ENCODE assay signal across 1 cellular context in genomic region chr12:60980558-60980957, GRCh38.
TF ChIP-seq lines count a peak whose summit lies in the region.

No MANE protein-coding gene starts in this region.

TF ChIP-seq in WTC11, 78 proteins besides CTCF, POLR2A, EP300 and RAD21 (continued from another document):
- TF ChIP-seq, protein P1, sequence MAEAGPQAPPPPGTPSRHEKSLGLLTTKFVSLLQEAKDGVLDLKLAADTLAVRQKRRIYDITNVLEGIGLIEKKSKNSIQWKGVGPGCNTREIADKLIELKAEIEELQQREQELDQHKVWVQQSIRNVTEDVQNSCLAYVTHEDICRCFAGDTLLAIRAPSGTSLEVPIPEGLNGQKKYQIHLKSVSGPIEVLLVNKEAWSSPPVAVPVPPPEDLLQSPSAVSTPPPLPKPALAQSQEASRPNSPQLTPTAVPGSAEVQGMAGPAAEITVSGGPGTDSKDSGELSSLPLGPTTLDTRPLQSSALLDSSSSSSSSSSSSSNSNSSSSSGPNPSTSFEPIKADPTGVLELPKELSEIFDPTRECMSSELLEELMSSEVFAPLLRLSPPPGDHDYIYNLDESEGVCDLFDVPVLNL (CRISPR knock-in tag; IDR thresholded peaks at IDR 0.05; ENCODE audit: borderline replicate concordance, low read depth) = no peak
- TF ChIP-seq ZNF423 (CRISPR knock-in tag; IDR thresholded peaks at IDR 0.05) (no peak), ZSCAN18 (CRISPR knock-in tag; IDR thresholded peaks at IDR 0.05) (no peak), RELA (CRISPR knock-in tag; IDR thresholded peaks at IDR 0.05; ENCODE audit: borderline replicate concordance) (no peak), TEAD1 (CRISPR knock-in tag; IDR thresholded peaks at IDR 0.05) (no peak), HMGA2 (CRISPR knock-in tag; IDR thresholded peaks at IDR 0.05) (no peak), FOXK1 (CRISPR knock-in tag; IDR thresholded peaks at IDR 0.05) (no peak), CDX4 (CRISPR knock-in tag; IDR thresholded peaks at IDR 0.05; ENCODE audit: borderline replicate concordance) (no peak), TCF7 (CRISPR knock-in tag; IDR thresholded peaks at IDR 0.05; ENCODE audit: low read depth) (no peak), ZBTB21 (CRISPR knock-in tag; IDR thresholded peaks at IDR 0.05; ENCODE audit: borderline replicate concordance) (no peak), ZNF219 (CRISPR knock-in tag; IDR thresholded peaks at IDR 0.05; ENCODE audit: borderline replicate concordance) (no peak)
- TF ChIP-seq, protein P2, sequence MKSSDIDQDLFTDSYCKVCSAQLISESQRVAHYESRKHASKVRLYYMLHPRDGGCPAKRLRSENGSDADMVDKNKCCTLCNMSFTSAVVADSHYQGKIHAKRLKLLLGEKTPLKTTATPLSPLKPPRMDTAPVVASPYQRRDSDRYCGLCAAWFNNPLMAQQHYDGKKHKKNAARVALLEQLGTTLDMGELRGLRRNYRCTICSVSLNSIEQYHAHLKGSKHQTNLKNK (CRISPR knock-in tag; IDR thresholded peaks at IDR 0.05) = no peak
- TF ChIP-seq, protein P3, sequence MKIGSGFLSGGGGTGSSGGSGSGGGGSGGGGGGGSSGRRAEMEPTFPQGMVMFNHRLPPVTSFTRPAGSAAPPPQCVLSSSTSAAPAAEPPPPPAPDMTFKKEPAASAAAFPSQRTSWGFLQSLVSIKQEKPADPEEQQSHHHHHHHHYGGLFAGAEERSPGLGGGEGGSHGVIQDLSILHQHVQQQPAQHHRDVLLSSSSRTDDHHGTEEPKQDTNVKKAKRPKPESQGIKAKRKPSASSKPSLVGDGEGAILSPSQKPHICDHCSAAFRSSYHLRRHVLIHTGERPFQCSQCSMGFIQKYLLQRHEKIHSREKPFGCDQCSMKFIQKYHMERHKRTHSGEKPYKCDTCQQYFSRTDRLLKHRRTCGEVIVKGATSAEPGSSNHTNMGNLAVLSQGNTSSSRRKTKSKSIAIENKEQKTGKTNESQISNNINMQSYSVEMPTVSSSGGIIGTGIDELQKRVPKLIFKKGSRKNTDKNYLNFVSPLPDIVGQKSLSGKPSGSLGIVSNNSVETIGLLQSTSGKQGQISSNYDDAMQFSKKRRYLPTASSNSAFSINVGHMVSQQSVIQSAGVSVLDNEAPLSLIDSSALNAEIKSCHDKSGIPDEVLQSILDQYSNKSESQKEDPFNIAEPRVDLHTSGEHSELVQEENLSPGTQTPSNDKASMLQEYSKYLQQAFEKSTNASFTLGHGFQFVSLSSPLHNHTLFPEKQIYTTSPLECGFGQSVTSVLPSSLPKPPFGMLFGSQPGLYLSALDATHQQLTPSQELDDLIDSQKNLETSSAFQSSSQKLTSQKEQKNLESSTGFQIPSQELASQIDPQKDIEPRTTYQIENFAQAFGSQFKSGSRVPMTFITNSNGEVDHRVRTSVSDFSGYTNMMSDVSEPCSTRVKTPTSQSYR (CRISPR knock-in tag; IDR thresholded peaks at IDR 0.05) = no peak
- TF ChIP-seq, protein P4, sequence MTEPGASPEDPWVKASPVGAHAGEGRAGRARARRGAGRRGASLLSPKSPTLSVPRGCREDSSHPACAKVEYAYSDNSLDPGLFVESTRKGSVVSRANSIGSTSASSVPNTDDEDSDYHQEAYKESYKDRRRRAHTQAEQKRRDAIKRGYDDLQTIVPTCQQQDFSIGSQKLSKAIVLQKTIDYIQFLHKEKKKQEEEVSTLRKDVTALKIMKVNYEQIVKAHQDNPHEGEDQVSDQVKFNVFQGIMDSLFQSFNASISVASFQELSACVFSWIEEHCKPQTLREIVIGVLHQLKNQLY (CRISPR knock-in tag; IDR thresholded peaks at IDR 0.05) = no peak
TF ChIP-seq in WTC11: peak in this region for 0.
